Comparison of ENCODE assay signal across 10 cellular contexts in genomic region chr11:114080769-114081168, GRCh38. TPM values are rescaled to one million over a fixed set of nuclear protein-coding genes. Genes with fewer than 3 reads are reported as not detected.
A peak's percentile ranks its signal among the peaks of the same experiment; 100 is the strongest.
DNase-seq lines count a peak whose midpoint lies in the region; ATAC-seq and TF ChIP-seq lines count a peak whose summit lies in the region.
"Had no signal": no experiment of that assay in that cellular context is flagged by ENCODE, and none has a peak within 500 bp of the region (broad histone marks: within the 10 kb centered on the region; RNA-seq: fewer than 3 reads in every experiment).

No MANE protein-coding gene starts in this region.

- H3K27ac Mint-ChIP-seq in activated T-cell treated with anti-CD3 and anti-CD28 coated beads, Interleukin-2, amount 50 U/mL, for 72 hours: no peak overlapping the region

- H3K9me3 Mint-ChIP-seq in activated T-cell treated with anti-CD3 and anti-CD28 coated beads, Interleukin-2, amount 50 U/mL, for 72 hours: no peaks in the 10 kb centered on the region

- no peak overlapping the region for H2AFZ ChIP-seq in GM23248

- H3K36me3 Mint-ChIP-seq in activated T-cell treated with anti-CD3 and anti-CD28 coated beads, Interleukin-2, amount 50 U/mL, for 72 hours (ENCODE audit: insufficient read depth in 2 of 2): no peaks in the 10 kb centered on the region

- 84% methylated on average over 3 of the region's 3 CpGs for WGBS in esophagus muscularis mucosa
- WGBS in sigmoid colon, 2 donors: 74 to 81% methylated on average over 3 of the region's 3 CpGs
- 85 to 88% methylated on average over 3 of the region's 3 CpGs for WGBS in GM23248 (ENCODE audit: low coverage in 1 of 2, low lambda C conversion rate in 2 of 2, missing lambda C conversion rate in 2 of 2), 2 experiments

- peaks cover 0 to 96% (median 7%) of the 10 kb centered on the region in 11 experiments; a peak in 8 of 22 replicates for H3K27me3 ChIP-seq in BLaER1 treated with 17β-estradiol and CSF1 and Interleukin-3, amounts not matched to agents 10 nM and 100 nM
- H3K27me3 ChIP-seq in Peyer's patch: no peaks in the 10 kb centered on the region
- H3K27me3 ChIP-seq in esophagus muscularis mucosa: no peaks in the 10 kb centered on the region
- H3K27me3 ChIP-seq in sigmoid colon: no peaks in the 10 kb centered on the region
- H3K27me3 ChIP-seq in GM23248 (replicated peaks; ENCODE audit: insufficient read depth): peaks cover 19% of the 10 kb centered on the region

- ATAC-seq in HG03280 (IDR thresholded peaks at IDR 0.05; ENCODE audit: unreplicated experiment): no peak
- ATAC-seq in activated T-cell treated with anti-CD3 and anti-CD28 coated beads, Interleukin-2, amount 50 U/mL, for 72 hours (replicated peaks in 1 of 2): no peak

- H3K4me3 Mint-ChIP-seq in activated T-cell treated with anti-CD3 and anti-CD28 coated beads, Interleukin-2, amount 50 U/mL, for 72 hours: peak overlapping the region in 1 of 2 donors; percentile 4

- no peak for DNase-seq in Peyer's patch
- DNase-seq in esophagus muscularis mucosa (ENCODE audit: extremely low spot score): no peak
- DNase-seq in sigmoid colon: no peak
- DNase-seq in GM23248: no peak
- DNase-seq in NCI-H510A (lab: John Stamatoyannopoulos, UW): no peak
- DNase-seq in activated T-cell treated with anti-CD3 and anti-CD28 coated beads, Interleukin-2, amount 50 U/mL, for 72 hours: no peak
- DNase-seq: mucosa of descending colon had no signal

- intact Hi-C loops in esophagus muscularis mucosa (cut with DNase I): no loop called here
- intact Hi-C loops in sigmoid colon (cut with DNase I): no loop called here

- H4K20me1 ChIP-seq in BLaER1 treated with 17β-estradiol and CSF1 and Interleukin-3, amounts not matched to agents 10 nM and 100 nM: peaks cover 0 to 56% (median 0%) of the 10 kb centered on the region in 11 experiments; a peak in 3 of 22 replicates
- no peaks in the 10 kb centered on the region for H4K20me1 ChIP-seq in GM23248 (ENCODE audit: insufficient read depth)

- H3K4me2 ChIP-seq in BLaER1 treated with 17β-estradiol and CSF1 and Interleukin-3, amounts not matched to agents 10 nM and 100 nM: peak overlapping the region; percentile 55 to 69 (median 65)
- no peak overlapping the region for H3K4me2 ChIP-seq in GM23248 (ENCODE audit: unreplicated experiment)
- H3K4me2 ChIP-seq: smooth muscle cell had no signal

- TF ChIP-seq EP300 in esophagus muscularis mucosa (IDR thresholded peaks at IDR 0.05) (no peak), sigmoid colon (IDR thresholded peaks at IDR 0.05) (no peak)

- TF ChIP-seq CTCF in Peyer's patch (IDR thresholded peaks at IDR 0.05) (no peak), esophagus muscularis mucosa (IDR thresholded peaks at IDR 0.05) (no peak), sigmoid colon (IDR thresholded peaks at IDR 0.05) (no peak)

- H3K36me3 ChIP-seq in BLaER1 treated with 17β-estradiol and CSF1 and Interleukin-3, amounts not matched to agents 10 nM and 100 nM: no peaks in the 10 kb centered on the region
- H3K36me3 ChIP-seq in Peyer's patch: peaks cover 0 to 41% (median 0%) of the 10 kb centered on the region in 3 donors
- peaks cover 30 to 98% (median 70%) of the 10 kb centered on the region in 4 donors for H3K36me3 ChIP-seq in esophagus muscularis mucosa
- H3K36me3 ChIP-seq in sigmoid colon: peaks cover 21 to 82% (median 26%) of the 10 kb centered on the region in 4 donors
- H3K36me3 ChIP-seq in GM23248 (ENCODE audit: low read depth): no peaks in the 10 kb centered on the region

- H3K4me1 Mint-ChIP-seq in activated T-cell treated with anti-CD3 and anti-CD28 coated beads, Interleukin-2, amount 50 U/mL, for 72 hours (ENCODE audit: low read depth): peaks cover 55% of the 10 kb centered on the region

- H3K9me2 ChIP-seq in GM23248 (ENCODE audit: insufficient read depth): no peaks in the 10 kb centered on the region

- TF ChIP-seq POLR2A in Peyer's patch (IDR thresholded peaks at IDR 0.05): no peak
- no peak for TF ChIP-seq POLR2A in esophagus muscularis mucosa (IDR thresholded peaks at IDR 0.05; ENCODE audit: low read depth)
- TF ChIP-seq POLR2A in sigmoid colon (IDR thresholded peaks at IDR 0.05): no peak

- H3K27ac ChIP-seq in BLaER1 treated with 17β-estradiol and CSF1 and Interleukin-3, amounts not matched to agents 10 nM and 100 nM: peak overlapping the region in 1 of 11 experiments; percentile 15; a peak in 1 of 22 replicates
- peak overlapping the region; percentile 30 to 76 (median 52) for H3K27ac ChIP-seq in Peyer's patch
- H3K27ac ChIP-seq in esophagus muscularis mucosa (replicated peaks in 1 of 4): peak overlapping the region; percentile 13 to 70 (median 64)
- peak overlapping the region; percentile 59 to 80 (median 62) for H3K27ac ChIP-seq in sigmoid colon
- no peak overlapping the region for H3K27ac ChIP-seq in GM23248

- in situ Hi-C loops in GM23248 (cut with MboI): no loop called here

- no peak overlapping the region; a peak in 1 of 22 replicates for H3K9ac ChIP-seq in BLaER1 treated with 17β-estradiol and CSF1 and Interleukin-3, amounts not matched to agents 10 nM and 100 nM
- no peak overlapping the region for H3K9ac ChIP-seq in GM23248

- H3K9me3 ChIP-seq in BLaER1 treated with 17β-estradiol and CSF1 and Interleukin-3, amounts not matched to agents 10 nM and 100 nM (replicated peaks in 1 of 11): no peaks in the 10 kb centered on the region
- H3K9me3 ChIP-seq in Peyer's patch: no peaks in the 10 kb centered on the region
- no peaks in the 10 kb centered on the region for H3K9me3 ChIP-seq in esophagus muscularis mucosa
- no peaks in the 10 kb centered on the region for H3K9me3 ChIP-seq in sigmoid colon
- no peaks in the 10 kb centered on the region for H3K9me3 ChIP-seq in GM23248 (ENCODE audit: low read depth)
- H3K9me3 ChIP-seq: mucosa of descending colon had no signal

- H3K79me2 ChIP-seq in GM23248 (ENCODE audit: insufficient read depth): no peaks in the 10 kb centered on the region

- H3K4me1 ChIP-seq in BLaER1 treated with 17β-estradiol and CSF1 and Interleukin-3, amounts not matched to agents 10 nM and 100 nM: peaks cover 26 to 43% (median 38%) of the 10 kb centered on the region in 10 experiments
- H3K4me1 ChIP-seq in Peyer's patch (peaks cover 0 to 86% (median 24%) of the 10 kb centered on the region in 4 donors), esophagus muscularis mucosa (peaks cover 100% of the 10 kb centered on the region in 4 donors), sigmoid colon (peaks cover 0 to 100% (median 100%) of the 10 kb centered on the region in 4 donors), GM23248 (ENCODE audit: insufficient read depth) (0 out of 2 replicates have a peak, but pooled peaks cover 3% of the 10 kb centered on the region)

- H3F3A ChIP-seq in GM23248 (ENCODE audit: insufficient read depth): 0 out of 2 replicates have a peak, but pooled peaks cover 5% of the 10 kb centered on the region

- H3K27me3 Mint-ChIP-seq in activated T-cell treated with anti-CD3 and anti-CD28 coated beads, Interleukin-2, amount 50 U/mL, for 72 hours (ENCODE audit: low read depth): peaks cover 19% of the 10 kb centered on the region

- no peak overlapping the region for H3K4me3 ChIP-seq in BLaER1 treated with 17β-estradiol and CSF1 and Interleukin-3, amounts not matched to agents 10 nM and 100 nM
- no peak overlapping the region for H3K4me3 ChIP-seq in Peyer's patch
- peak overlapping the region; percentile 0 to 41 (median 25) for H3K4me3 ChIP-seq in esophagus muscularis mucosa
- H3K4me3 ChIP-seq in sigmoid colon: no peak overlapping the region
- no peak overlapping the region for H3K4me3 ChIP-seq in GM23248
- H3K4me3 ChIP-seq: mucosa of descending colon, smooth muscle cell had no signal

RNA-seq across cellular contexts. Expression of gene ZBTB16, which starts 21.3 kb away (rescaled TPM):
- total RNA-seq in Peyer's patch (100 to 1,000 TPM in 3 of 4 donors, 10 to 100 TPM in 1; 84.8 to 257 (median 155) TPM), esophagus muscularis mucosa (100 to 1,000 TPM; 175 to 319 (median 222) TPM), sigmoid colon (100 to 1,000 TPM in 3 of 4 donors, 10 to 100 TPM in 1; 99.5 to 197 (median 129) TPM)
- polyA plus RNA-seq in sigmoid colon (10 to 100 TPM in 2 of 3 donors, 1 to 10 TPM in 1; 9.9 to 34.4 (median 11.4) TPM), GM23248 (2016; fragmentation: Nextera tagmentation; extraction: Ambion mirVana) (not detected in 2 replicates)
- total RNA-seq in GM23248 (2014; rRNA removed; shearing (Covaris generic)): not detected in 2 replicates
- total RNA-seq in activated T-cell treated with anti-CD3 and anti-CD28 coated beads, Interleukin-2, amount 50 U/mL, for 72 hours: 1 to 10 TPM; 3.3 to 4.0 TPM
- total RNA-seq: smooth muscle cell had no signal
- polyA plus RNA-seq: smooth muscle cell had no signal

Comparison
In these comparisons a context has a peak if more than half of its experiments do, and no peak if none do; other contexts are left out.
1. H3K4me3 ChIP-seq: peak in esophagus muscularis mucosa (4 of 4); none in BLaER1 treated with 17β-estradiol and CSF1 and Interleukin-3, amounts not matched to agents 10 nM and 100 nM (0 of 10), Peyer's patch (0 of 4), sigmoid colon (0 of 4) and GM23248 (single experiment).
2. RNA of gene ZBTB16, which starts 21.3 kb away (total RNA-seq): 175 to 319 TPM in esophagus muscularis mucosa, 84.8 to 257 TPM in Peyer's patch and 99.5 to 197 TPM in sigmoid colon; 3.3 to 4.0 TPM in activated T-cell treated with anti-CD3 and anti-CD28 coated beads, Interleukin-2, amount 50 U/mL, for 72 hours and not detected in GM23248; every median in the first group is over 10 times any median in the second.